ENCODE assay signal across 8 cellular contexts in the genomic region with DNA sequence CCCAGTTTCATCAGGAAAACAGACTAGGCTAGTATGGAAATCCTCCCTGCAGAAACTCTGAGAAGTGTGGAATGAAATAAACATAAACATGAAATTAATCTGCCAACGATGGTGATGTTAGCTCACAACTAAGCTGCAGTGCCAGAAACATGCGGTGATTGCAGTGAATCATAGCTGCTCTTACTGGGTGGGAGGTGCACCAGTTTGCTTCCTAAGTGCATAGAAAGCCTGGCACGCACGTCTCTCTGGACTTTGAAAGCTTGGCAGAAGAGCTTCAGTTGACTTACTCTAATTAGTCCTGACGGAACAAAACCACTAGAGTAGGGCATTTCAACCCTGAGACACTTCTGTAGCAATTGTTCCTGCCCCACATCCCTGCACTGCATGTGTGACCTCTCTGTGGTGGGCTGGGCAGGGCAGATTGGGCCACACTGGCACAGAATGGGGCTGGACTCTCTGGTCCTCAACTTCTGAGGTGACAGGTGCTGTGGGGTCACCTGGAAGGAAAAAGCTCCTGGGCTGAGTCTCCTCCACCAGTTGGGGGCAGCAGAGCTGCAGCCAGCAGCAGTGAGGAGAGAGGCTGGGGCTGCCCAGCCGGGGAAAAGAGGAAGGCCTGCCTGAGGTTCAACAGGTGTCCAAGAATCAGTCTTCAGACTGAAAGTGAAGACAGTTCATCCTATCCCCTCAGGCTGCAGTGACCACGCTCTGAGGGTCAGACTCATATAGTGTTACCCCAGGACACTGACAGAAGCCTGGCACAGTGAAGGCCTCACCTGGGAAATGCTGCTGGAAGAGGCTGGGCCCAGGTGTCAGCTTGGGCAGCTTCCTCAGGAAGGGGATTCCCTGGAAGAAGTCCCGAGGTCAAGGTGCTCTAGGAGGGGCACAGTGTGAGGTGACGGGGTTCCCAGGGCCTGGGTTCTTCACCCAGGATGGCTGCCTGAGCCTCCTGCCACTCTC. TPM values are rescaled to one million over a fixed set of nuclear protein-coding genes. Genes with fewer than 3 reads are reported as not detected.
DNase-seq lines count a peak whose midpoint lies in the region; ATAC-seq and TF ChIP-seq lines count a peak whose summit lies in the region.

No MANE protein-coding gene starts in this region.

- no peak for ATAC-seq in GM18909 (IDR thresholded peaks at IDR 0.05; ENCODE audit: poor library complexity, unreplicated experiment)
- no peak for ATAC-seq in gastroesophageal sphincter

- TF ChIP-seq CTCF in progenitor cell of endocrine pancreas (IDR thresholded peaks at IDR 0.05; ENCODE audit: unreplicated experiment) (peak; percentile 61), gastroesophageal sphincter (IDR thresholded peaks at IDR 0.05) (peak in 1 of 4 experiments; percentile 14)

- no peaks in the 10 kb centered on the region for H3K36me3 ChIP-seq in gastroesophageal sphincter

- H3K36me3 Mint-ChIP-seq in progenitor cell of endocrine pancreas (ENCODE audit: insufficient read depth): no peaks in the 10 kb centered on the region

- no peak for TF ChIP-seq EP300 in gastroesophageal sphincter (IDR thresholded peaks at IDR 0.05)

- H3K27me3 Mint-ChIP-seq in progenitor cell of endocrine pancreas: peaks cover 43% of the 10 kb centered on the region

- TF ChIP-seq POLR2A in gastroesophageal sphincter (IDR thresholded peaks at IDR 0.05): no peak

- peak; percentile 38 for DNase-seq in stimulated activated CD4-positive, alpha-beta T cell treated with anti-CD3 and anti-CD28 coated beads, Interleukin-15, amount 100 ng/mL, for 24 hours
- DNase-seq in stimulated activated CD4-positive, alpha-beta T cell treated with anti-CD3 and anti-CD28 coated beads, Interleukin-4, amount 100 ng/mL, for 4 hours: no peak
- DNase-seq in NAMALWA (ENCODE audit: low spot score) (peak; percentile 68), dermis blood vessel endothelial cell (peak; percentile 34), progenitor cell of endocrine pancreas (ENCODE audit: low spot score, unreplicated experiment) (peak; percentile 37)
- DNase-seq in activated naive CD4-positive, alpha-beta T cell treated with Interleukin-2 at 50 U/mL for 16 hours: no peak

- no peaks in the 10 kb centered on the region for H3K27me3 ChIP-seq in gastroesophageal sphincter

- no peak overlapping the region for H3K27ac Mint-ChIP-seq in progenitor cell of endocrine pancreas

- no peak overlapping the region for H3K4me3 ChIP-seq in gastroesophageal sphincter

- no peak overlapping the region for H3K4me3 Mint-ChIP-seq in progenitor cell of endocrine pancreas (ENCODE audit: low read depth)

- H3K4me1 ChIP-seq in gastroesophageal sphincter: peaks cover 0 to 13% (median 0%) of the 10 kb centered on the region in 3 donors

- H3K4me1 Mint-ChIP-seq in progenitor cell of endocrine pancreas (ENCODE audit: low read depth): no peaks in the 10 kb centered on the region

- WGBS in gastroesophageal sphincter (ENCODE audit: low coverage in 1 of 2), 2 donors: 18 to 20% methylated on average over 3 to 4 of the region's 9 CpGs

- H3K9me3 ChIP-seq in gastroesophageal sphincter: no peaks in the 10 kb centered on the region

- no peaks in the 10 kb centered on the region for H3K9me3 Mint-ChIP-seq in progenitor cell of endocrine pancreas (ENCODE audit: low read depth)

- H3K27ac ChIP-seq in gastroesophageal sphincter: no peak overlapping the region

RNA-seq across cellular contexts. Expression of gene GGTLC2, which starts 40.5 kb away (rescaled TPM):
- total RNA-seq in dermis blood vessel endothelial cell (not detected in 2 replicates), progenitor cell of endocrine pancreas (not detected in 2 replicates), gastroesophageal sphincter (not detected)

Comparison
In these comparisons a context has a peak if more than half of its experiments do, and no peak if none do; other contexts are left out.
1. DNase-seq: peak in stimulated activated CD4-positive, alpha-beta T cell treated with anti-CD3 and anti-CD28 coated beads, Interleukin-15, amount 100 ng/mL, for 24 hours (single experiment), NAMALWA (single experiment), dermis blood vessel endothelial cell (single experiment) and progenitor cell of endocrine pancreas (single experiment); none in stimulated activated CD4-positive, alpha-beta T cell treated with anti-CD3 and anti-CD28 coated beads, Interleukin-4, amount 100 ng/mL, for 4 hours (0 of 2) and activated naive CD4-positive, alpha-beta T cell treated with Interleukin-2 at 50 U/mL for 16 hours (single experiment).